In the genomic region with DNA sequence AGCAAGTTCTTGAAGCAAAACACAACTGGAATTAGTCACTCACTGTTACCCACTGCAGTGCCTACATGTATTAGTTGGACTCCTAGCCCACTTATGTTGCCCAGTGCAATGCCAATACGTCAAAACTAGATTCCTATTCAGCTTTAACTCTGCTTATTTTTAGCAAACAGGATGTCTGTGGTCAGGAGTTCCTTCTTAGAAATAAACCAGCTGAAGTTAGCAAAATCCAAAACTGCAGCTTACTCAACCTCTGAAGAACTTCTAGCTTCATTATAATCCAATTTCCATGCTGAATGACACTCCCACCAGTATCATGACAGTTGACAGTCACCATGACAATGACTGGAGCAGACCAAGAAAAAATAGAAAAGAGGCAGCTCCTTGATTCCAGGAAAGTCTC, we compare ENCODE assay signal across 9 cellular contexts.
A peak's percentile ranks its signal among the peaks of the same experiment; 100 is the strongest.
DNase-seq lines count a peak whose midpoint lies in the region; ATAC-seq and TF ChIP-seq lines count a peak whose summit lies in the region.
"Had no signal": no experiment of that assay in that cellular context is flagged by ENCODE, and none has a peak within 500 bp of the region (broad histone marks: within the 10 kb centered on the region; RNA-seq: fewer than 3 reads in every experiment).

No MANE protein-coding gene starts in this region.

- DNase-seq in RKO (ENCODE audit: low spot score), result no peak
- DNase-seq in ureter (ENCODE audit: low spot score), result no peak
- no peak for DNase-seq in DMS114 treated with DMSO at 0.1 percent for 48 hours (lab: John Stamatoyannopoulos, UW; ENCODE audit: unreplicated experiment)
- DNase-seq in GM03348 (ENCODE audit: low spot score), result no peak
- DNase-seq: NCI-H2029 had no signal

- H3K27me3 ChIP-seq in gastroesophageal sphincter, result no peaks in the 10 kb centered on the region

- peak; percentile 94 for ATAC-seq in GM18519 (IDR thresholded peaks at IDR 0.05; ENCODE audit: low FRiP score, unreplicated experiment)
- peak; percentile 99 for ATAC-seq in GM21619 (IDR thresholded peaks at IDR 0.05; ENCODE audit: unreplicated experiment)
- ATAC-seq in HG03520 (IDR thresholded peaks at IDR 0.05; ENCODE audit: unreplicated experiment), result peak; percentile 90
- peak; percentile 53 for ATAC-seq in gastroesophageal sphincter

- WGBS in gastroesophageal sphincter (ENCODE audit: low coverage in 1 of 2), 2 donors, result 0 to 60% methylated on average over 1 of the region's 1 CpG

- no peak overlapping the region for H3K27ac ChIP-seq in gastroesophageal sphincter

- H3K9me3 ChIP-seq in gastroesophageal sphincter, result no peaks in the 10 kb centered on the region

- no peak for TF ChIP-seq CTCF in gastroesophageal sphincter (IDR thresholded peaks at IDR 0.05)

- TF ChIP-seq POLR2A in gastroesophageal sphincter (IDR thresholded peaks at IDR 0.05), result no peak

- no peak for TF ChIP-seq EP300 in gastroesophageal sphincter (IDR thresholded peaks at IDR 0.05)

- H3K4me1 ChIP-seq in gastroesophageal sphincter, result no peaks in the 10 kb centered on the region

- no peaks in the 10 kb centered on the region for H3K36me3 ChIP-seq in gastroesophageal sphincter

- H3K4me3 ChIP-seq in gastroesophageal sphincter, result no peak overlapping the region
